Comparison of ENCODE assay signal across 1 cellular context in the genomic region with DNA sequence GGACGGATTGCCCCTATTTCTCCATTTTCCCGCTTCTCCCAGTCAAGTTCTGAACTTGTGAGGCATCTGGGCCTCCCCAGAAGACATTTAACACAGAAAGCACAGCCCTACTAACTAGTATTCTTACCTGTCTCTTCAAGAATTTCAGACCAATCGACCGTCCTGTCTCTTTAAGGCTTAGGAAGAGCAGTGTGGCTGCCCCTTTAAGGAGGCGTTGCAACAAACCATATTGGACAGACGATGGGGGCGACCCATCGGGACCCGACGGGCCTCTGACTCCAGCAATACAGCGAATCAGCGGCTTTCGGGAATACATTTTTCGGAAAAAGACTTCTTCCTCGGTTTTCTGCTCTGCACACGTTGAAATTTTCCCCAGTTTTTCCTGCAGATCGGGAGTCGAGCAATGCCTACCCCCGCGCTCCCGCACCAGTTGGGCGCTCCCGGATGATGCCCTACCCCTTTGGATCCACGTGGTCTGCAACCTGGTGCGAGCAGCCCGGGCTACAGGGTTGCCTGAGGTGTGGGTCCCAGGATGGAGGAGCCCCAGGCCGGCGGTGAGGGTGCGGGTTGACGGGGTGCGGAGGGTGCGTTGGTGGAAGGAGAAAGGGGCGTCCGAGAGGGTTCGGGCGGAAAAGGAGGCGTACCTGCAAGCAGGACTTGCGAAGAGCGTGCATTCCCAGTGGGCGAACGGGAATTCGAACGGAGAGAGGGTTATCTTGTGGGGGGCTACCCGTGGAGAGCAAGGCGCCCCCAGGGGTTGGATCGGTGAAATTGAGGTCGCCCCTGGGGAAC.
TF ChIP-seq lines count a peak whose summit lies in the region.

A gene with protein sequence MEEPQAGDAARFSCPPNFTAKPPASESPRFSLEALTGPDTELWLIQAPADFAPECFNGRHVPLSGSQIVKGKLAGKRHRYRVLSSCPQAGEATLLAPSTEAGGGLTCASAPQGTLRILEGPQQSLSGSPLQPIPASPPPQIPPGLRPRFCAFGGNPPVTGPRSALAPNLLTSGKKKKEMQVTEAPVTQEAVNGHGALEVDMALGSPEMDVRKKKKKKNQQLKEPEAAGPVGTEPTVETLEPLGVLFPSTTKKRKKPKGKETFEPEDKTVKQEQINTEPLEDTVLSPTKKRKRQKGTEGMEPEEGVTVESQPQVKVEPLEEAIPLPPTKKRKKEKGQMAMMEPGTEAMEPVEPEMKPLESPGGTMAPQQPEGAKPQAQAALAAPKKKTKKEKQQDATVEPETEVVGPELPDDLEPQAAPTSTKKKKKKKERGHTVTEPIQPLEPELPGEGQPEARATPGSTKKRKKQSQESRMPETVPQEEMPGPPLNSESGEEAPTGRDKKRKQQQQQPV (plus strand): TSS at position 480 of the 792 bp plus-strand sequence. CDS start 53 bp downstream, at position 533.

TF ChIP-seq in HEK293, 187 proteins besides CTCF, POLR2A, EP300 and RAD21 (continued from another document and continues in another):
- TF ChIP-seq, protein P1, sequence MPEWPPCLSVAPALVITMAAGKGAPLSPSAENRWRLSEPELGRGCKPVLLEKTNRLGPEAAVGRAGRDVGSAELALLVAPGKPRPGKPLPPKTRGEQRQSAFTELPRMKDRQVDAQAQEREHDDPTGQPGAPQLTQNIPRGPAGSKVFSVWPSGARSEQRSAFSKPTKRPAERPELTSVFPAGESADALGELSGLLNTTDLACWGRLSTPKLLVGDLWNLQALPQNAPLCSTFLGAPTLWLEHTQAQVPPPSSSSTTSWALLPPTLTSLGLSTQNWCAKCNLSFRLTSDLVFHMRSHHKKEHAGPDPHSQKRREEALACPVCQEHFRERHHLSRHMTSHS (tag by site-specific recombination; IDR thresholded peaks at IDR 0.05) = no peak
- TF ChIP-seq, protein P2, sequence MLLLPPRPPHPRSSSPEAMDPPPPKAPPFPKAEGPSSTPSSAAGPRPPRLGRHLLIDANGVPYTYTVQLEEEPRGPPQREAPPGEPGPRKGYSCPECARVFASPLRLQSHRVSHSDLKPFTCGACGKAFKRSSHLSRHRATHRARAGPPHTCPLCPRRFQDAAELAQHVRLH (tag by site-specific recombination; IDR thresholded peaks at IDR 0.05) = peak; percentile 97
- TF ChIP-seq ZNF76 (tag by site-specific recombination; IDR thresholded peaks at IDR 0.05; ENCODE audit: borderline replicate concordance, low read depth) (peak; percentile 82), ZNF600 (tag by site-specific recombination; IDR thresholded peaks at IDR 0.05) (no peak), GLI4 (tag by site-specific recombination; IDR thresholded peaks at IDR 0.05) (no peak; the same call in 1 of the 2 replicates), ZNF621 (tag by site-specific recombination; IDR thresholded peaks at IDR 0.05) (no peak), ZNF785 (tag by site-specific recombination; IDR thresholded peaks at IDR 0.05) (0 out of 2 replicates have a peak, but pooled peaks have one; percentile 35), ZNF404 (tag by site-specific recombination; IDR thresholded peaks at IDR 0.05) (no peak), ZNF155 (tag by site-specific recombination; IDR thresholded peaks at IDR 0.05) (no peak), OSR2 (tag by site-specific recombination; IDR thresholded peaks at IDR 0.05) (no peak), SCRT1 (tag by site-specific recombination; IDR thresholded peaks at IDR 0.05; ENCODE audit: borderline replicate concordance) (0 out of 2 replicates have a peak, but pooled peaks have one; percentile 17), ZNF311 (tag by site-specific recombination; IDR thresholded peaks at IDR 0.05; ENCODE audit: borderline replicate concordance) (no peak), ZNF37A (tag by site-specific recombination; IDR thresholded peaks at IDR 0.05) (no peak), ZNF558 (tag by site-specific recombination; IDR thresholded peaks at IDR 0.05) (no peak), ZNF792 (tag by site-specific recombination; IDR thresholded peaks at IDR 0.05) (no peak), MEIS1 (CRISPR knock-in tag; IDR thresholded peaks at IDR 0.05; ENCODE audit: borderline replicate concordance) (no peak), ZNF664 (tag by site-specific recombination; IDR thresholded peaks at IDR 0.05) (no peak), ZFP41 (tag by site-specific recombination; IDR thresholded peaks at IDR 0.05; ENCODE audit: borderline replicate concordance) (no peak), SP7 (tag by site-specific recombination; IDR thresholded peaks at IDR 0.05) (peak; percentile 43; the same call in 1 of the 2 replicates), ZNF629 (tag by site-specific recombination; IDR thresholded peaks at IDR 0.05) (no peak; the same call in 1 of the 2 replicates), ZNF654 (tag by site-specific recombination; IDR thresholded peaks at IDR 0.05; ENCODE audit: low read depth) (no peak), ZNF202 (tag by site-specific recombination; IDR thresholded peaks at IDR 0.05; ENCODE audit: borderline replicate concordance) (no peak), KLF16 (tag by site-specific recombination; IDR thresholded peaks at IDR 0.05) (peak; percentile 99), ZNF274 (IDR thresholded peaks at IDR 0.05; ENCODE audit: low read length) (no peak), ZNF274 (tag by site-specific recombination; IDR thresholded peaks at IDR 0.05; ENCODE audit: borderline replicate concordance) (no peak), ZNF324 (tag by site-specific recombination; IDR thresholded peaks at IDR 0.05) (peak; percentile 77)
- TF ChIP-seq, protein P3, sequence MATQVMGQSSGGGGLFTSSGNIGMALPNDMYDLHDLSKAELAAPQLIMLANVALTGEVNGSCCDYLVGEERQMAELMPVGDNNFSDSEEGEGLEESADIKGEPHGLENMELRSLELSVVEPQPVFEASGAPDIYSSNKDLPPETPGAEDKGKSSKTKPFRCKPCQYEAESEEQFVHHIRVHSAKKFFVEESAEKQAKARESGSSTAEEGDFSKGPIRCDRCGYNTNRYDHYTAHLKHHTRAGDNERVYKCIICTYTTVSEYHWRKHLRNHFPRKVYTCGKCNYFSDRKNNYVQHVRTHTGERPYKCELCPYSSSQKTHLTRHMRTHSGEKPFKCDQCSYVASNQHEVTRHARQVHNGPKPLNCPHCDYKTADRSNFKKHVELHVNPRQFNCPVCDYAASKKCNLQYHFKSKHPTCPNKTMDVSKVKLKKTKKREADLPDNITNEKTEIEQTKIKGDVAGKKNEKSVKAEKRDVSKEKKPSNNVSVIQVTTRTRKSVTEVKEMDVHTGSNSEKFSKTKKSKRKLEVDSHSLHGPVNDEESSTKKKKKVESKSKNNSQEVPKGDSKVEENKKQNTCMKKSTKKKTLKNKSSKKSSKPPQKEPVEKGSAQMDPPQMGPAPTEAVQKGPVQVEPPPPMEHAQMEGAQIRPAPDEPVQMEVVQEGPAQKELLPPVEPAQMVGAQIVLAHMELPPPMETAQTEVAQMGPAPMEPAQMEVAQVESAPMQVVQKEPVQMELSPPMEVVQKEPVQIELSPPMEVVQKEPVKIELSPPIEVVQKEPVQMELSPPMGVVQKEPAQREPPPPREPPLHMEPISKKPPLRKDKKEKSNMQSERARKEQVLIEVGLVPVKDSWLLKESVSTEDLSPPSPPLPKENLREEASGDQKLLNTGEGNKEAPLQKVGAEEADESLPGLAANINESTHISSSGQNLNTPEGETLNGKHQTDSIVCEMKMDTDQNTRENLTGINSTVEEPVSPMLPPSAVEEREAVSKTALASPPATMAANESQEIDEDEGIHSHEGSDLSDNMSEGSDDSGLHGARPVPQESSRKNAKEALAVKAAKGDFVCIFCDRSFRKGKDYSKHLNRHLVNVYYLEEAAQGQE (tag by site-specific recombination; IDR thresholded peaks at IDR 0.05) = no peak
- TF ChIP-seq, protein P4, sequence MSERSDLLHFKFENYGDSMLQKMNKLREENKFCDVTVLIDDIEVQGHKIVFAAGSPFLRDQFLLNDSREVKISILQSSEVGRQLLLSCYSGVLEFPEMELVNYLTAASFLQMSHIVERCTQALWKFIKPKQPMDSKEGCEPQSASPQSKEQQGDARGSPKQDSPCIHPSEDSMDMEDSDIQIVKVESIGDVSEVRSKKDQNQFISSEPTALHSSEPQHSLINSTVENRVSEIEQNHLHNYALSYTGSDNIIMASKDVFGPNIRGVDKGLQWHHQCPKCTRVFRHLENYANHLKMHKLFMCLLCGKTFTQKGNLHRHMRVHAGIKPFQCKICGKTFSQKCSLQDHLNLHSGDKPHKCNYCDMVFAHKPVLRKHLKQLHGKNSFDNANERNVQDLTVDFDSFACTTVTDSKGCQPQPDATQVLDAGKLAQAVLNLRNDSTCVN (tag by site-specific recombination; optimal IDR thresholded peaks at IDR 0.05) = peak; percentile 25
- TF ChIP-seq, protein P5, sequence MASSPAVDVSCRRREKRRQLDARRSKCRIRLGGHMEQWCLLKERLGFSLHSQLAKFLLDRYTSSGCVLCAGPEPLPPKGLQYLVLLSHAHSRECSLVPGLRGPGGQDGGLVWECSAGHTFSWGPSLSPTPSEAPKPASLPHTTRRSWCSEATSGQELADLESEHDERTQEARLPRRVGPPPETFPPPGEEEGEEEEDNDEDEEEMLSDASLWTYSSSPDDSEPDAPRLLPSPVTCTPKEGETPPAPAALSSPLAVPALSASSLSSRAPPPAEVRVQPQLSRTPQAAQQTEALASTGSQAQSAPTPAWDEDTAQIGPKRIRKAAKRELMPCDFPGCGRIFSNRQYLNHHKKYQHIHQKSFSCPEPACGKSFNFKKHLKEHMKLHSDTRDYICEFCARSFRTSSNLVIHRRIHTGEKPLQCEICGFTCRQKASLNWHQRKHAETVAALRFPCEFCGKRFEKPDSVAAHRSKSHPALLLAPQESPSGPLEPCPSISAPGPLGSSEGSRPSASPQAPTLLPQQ (tag by site-specific recombination; IDR thresholded peaks at IDR 0.05) = peak; percentile 98
- TF ChIP-seq, protein P6, sequence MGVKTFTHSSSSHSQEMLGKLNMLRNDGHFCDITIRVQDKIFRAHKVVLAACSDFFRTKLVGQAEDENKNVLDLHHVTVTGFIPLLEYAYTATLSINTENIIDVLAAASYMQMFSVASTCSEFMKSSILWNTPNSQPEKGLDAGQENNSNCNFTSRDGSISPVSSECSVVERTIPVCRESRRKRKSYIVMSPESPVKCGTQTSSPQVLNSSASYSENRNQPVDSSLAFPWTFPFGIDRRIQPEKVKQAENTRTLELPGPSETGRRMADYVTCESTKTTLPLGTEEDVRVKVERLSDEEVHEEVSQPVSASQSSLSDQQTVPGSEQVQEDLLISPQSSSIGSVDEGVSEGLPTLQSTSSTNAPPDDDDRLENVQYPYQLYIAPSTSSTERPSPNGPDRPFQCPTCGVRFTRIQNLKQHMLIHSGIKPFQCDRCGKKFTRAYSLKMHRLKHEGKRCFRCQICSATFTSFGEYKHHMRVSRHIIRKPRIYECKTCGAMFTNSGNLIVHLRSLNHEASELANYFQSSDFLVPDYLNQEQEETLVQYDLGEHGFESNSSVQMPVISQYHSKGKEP (tag by site-specific recombination; IDR thresholded peaks at IDR 0.05) = peak; percentile 59
- TF ChIP-seq, protein P7, sequence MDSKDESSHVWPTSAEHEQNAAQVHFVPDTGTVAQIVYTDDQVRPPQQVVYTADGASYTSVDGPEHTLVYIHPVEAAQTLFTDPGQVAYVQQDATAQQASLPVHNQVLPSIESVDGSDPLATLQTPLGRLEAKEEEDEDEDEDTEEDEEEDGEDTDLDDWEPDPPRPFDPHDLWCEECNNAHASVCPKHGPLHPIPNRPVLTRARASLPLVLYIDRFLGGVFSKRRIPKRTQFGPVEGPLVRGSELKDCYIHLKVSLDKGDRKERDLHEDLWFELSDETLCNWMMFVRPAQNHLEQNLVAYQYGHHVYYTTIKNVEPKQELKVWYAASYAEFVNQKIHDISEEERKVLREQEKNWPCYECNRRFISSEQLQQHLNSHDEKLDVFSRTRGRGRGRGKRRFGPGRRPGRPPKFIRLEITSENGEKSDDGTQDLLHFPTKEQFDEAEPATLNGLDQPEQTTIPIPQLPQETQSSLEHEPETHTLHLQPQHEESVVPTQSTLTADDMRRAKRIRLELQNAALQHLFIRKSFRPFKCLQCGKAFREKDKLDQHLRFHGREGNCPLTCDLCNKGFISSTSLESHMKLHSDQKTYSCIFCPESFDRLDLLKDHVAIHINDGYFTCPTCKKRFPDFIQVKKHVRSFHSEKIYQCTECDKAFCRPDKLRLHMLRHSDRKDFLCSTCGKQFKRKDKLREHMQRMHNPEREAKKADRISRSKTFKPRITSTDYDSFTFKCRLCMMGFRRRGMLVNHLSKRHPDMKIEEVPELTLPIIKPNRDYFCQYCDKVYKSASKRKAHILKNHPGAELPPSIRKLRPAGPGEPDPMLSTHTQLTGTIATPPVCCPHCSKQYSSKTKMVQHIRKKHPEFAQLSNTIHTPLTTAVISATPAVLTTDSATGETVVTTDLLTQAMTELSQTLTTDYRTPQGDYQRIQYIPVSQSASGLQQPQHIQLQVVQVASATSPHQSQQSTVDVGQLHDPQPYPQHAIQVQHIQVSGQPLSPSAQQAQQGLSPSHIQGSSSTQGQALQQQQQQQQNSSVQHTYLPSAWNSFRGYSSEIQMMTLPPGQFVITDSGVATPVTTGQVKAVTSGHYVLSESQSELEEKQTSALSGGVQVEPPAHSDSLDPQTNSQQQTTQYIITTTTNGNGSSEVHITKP (tag by site-specific recombination; IDR thresholded peaks at IDR 0.05) = peak; percentile 100
- TF ChIP-seq, protein P8, sequence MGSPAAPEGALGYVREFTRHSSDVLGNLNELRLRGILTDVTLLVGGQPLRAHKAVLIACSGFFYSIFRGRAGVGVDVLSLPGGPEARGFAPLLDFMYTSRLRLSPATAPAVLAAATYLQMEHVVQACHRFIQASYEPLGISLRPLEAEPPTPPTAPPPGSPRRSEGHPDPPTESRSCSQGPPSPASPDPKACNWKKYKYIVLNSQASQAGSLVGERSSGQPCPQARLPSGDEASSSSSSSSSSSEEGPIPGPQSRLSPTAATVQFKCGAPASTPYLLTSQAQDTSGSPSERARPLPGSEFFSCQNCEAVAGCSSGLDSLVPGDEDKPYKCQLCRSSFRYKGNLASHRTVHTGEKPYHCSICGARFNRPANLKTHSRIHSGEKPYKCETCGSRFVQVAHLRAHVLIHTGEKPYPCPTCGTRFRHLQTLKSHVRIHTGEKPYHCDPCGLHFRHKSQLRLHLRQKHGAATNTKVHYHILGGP (tag by site-specific recombination; IDR thresholded peaks at IDR 0.05) = no peak
- TF ChIP-seq, protein P9, sequence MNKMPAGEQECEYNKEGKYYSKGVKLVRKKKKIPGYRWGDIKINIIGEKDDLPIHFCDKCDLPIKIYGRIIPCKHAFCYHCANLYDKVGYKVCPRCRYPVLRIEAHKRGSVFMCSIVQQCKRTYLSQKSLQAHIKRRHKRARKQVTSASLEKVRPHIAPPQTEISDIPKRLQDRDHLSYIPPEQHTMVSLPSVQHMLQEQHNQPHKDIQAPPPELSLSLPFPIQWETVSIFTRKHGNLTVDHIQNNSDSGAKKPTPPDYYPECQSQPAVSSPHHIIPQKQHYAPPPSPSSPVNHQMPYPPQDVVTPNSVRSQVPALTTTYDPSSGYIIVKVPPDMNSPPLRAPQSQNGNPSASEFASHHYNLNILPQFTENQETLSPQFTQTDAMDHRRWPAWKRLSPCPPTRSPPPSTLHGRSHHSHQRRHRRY (tag by site-specific recombination; IDR thresholded peaks at IDR 0.05) = no peak
- TF ChIP-seq, protein P10, sequence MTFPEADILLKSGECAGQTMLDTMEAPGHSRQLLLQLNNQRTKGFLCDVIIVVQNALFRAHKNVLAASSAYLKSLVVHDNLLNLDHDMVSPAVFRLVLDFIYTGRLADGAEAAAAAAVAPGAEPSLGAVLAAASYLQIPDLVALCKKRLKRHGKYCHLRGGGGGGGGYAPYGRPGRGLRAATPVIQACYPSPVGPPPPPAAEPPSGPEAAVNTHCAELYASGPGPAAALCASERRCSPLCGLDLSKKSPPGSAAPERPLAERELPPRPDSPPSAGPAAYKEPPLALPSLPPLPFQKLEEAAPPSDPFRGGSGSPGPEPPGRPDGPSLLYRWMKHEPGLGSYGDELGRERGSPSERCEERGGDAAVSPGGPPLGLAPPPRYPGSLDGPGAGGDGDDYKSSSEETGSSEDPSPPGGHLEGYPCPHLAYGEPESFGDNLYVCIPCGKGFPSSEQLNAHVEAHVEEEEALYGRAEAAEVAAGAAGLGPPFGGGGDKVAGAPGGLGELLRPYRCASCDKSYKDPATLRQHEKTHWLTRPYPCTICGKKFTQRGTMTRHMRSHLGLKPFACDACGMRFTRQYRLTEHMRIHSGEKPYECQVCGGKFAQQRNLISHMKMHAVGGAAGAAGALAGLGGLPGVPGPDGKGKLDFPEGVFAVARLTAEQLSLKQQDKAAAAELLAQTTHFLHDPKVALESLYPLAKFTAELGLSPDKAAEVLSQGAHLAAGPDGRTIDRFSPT (tag by site-specific recombination; IDR thresholded peaks at IDR 0.05) = no peak
